Comparison of ENCODE assay signal across 19 cellular contexts in genomic region chr12:1357171-1357570, GRCh38.
DNase-seq lines count a peak whose midpoint lies in the region; ATAC-seq and TF ChIP-seq lines count a peak whose summit lies in the region.
"Had no signal": no experiment of that assay in that cellular context is flagged by ENCODE, and none has a peak within 500 bp of the region (broad histone marks: within the 10 kb centered on the region; RNA-seq: fewer than 3 reads in every experiment).

No MANE protein-coding gene starts in this region.

- ATAC-seq in GM21786 (IDR thresholded peaks at IDR 0.05; ENCODE audit: unreplicated experiment) (no peak), GM18511 (IDR thresholded peaks at IDR 0.05; ENCODE audit: unreplicated experiment) (no peak), HG03439 (IDR thresholded peaks at IDR 0.05; ENCODE audit: unreplicated experiment) (no peak)
- no peak for ATAC-seq in activated CD8-positive, alpha-beta T cell treated with anti-CD3 and anti-CD28 coated beads for 36 hours

- no peak overlapping the region for H3K14ac ChIP-seq in trophoblast cell (ENCODE audit: low read length)

- no peak overlapping the region for H2AK5ac ChIP-seq in trophoblast cell (ENCODE audit: low read length)

- H3K36me3 Mint-ChIP-seq in activated CD8-positive, alpha-beta T cell treated with anti-CD3 and anti-CD28 coated beads for 36 hours (ENCODE audit: low read depth), result no peaks in the 10 kb centered on the region

- H3K4me1 Mint-ChIP-seq in activated CD8-positive, alpha-beta T cell treated with anti-CD3 and anti-CD28 coated beads for 36 hours (ENCODE audit: low read depth), result no peaks in the 10 kb centered on the region

- H3K4ac ChIP-seq in trophoblast cell (ENCODE audit: low read depth, low read length), result no peak overlapping the region

- H3K27me3 ChIP-seq in trophoblast cell (ENCODE audit: insufficient read depth, low read length), result no peaks in the 10 kb centered on the region
- H3K27me3 ChIP-seq: heart right ventricle, uterus had no signal

- intact Hi-C loops in activated CD8-positive, alpha-beta T cell treated with anti-CD3 and anti-CD28 coated beads for 36 hours (cut with micrococcal nuclease), result no loop called here

- no peaks in the 10 kb centered on the region for H3K9me3 ChIP-seq in trophoblast cell (ENCODE audit: insufficient read depth, low read depth, low read length)
- H3K9me3 ChIP-seq: heart right ventricle, uterus had no signal

- peak overlapping the region; percentile 26 for H3K27ac ChIP-seq in trophoblast cell (ENCODE audit: low read depth, low read length)
- H3K27ac ChIP-seq: heart right ventricle, uterus had no signal

- H4K12ac ChIP-seq in trophoblast cell (ENCODE audit: low read depth, low read length), result no peak overlapping the region

- no peak overlapping the region for H4K8ac ChIP-seq in trophoblast cell (ENCODE audit: low read depth, low read length)

- no CpG with 5 or more reads among the region's 6 CpGs for WGBS in trophoblast cell (ENCODE audit: extremely low coverage, insufficient coverage, insufficient read length)

- no peak overlapping the region for H2AFZ ChIP-seq in trophoblast cell (ENCODE audit: insufficient read depth, low read length, poor library complexity)

- CTCF ChIA-PET in activated CD8-positive, alpha-beta T cell treated with anti-CD3 and anti-CD28 coated beads for 36 hours (lab: Charles Lee), result interaction anchor here (1.1 kb wide), 1 partner anchor 13 kb away, joined by 3 read pairs; no protein-coding TSS in a partner anchor

- no peak overlapping the region for H2BK120ac ChIP-seq in trophoblast cell (ENCODE audit: insufficient read depth, low read length, poor library complexity)

- no peaks in the 10 kb centered on the region for H3K79me2 ChIP-seq in trophoblast cell (ENCODE audit: control insufficient read depth, insufficient read depth, low read length, poor library complexity)

- H2BK12ac ChIP-seq in trophoblast cell (ENCODE audit: low read length), result no peak overlapping the region

- H3K4me3 ChIP-seq in trophoblast cell (ENCODE audit: low read depth, low read length), result no peak overlapping the region
- H3K4me3 ChIP-seq: heart right ventricle, uterus had no signal

- POLR2A ChIA-PET in activated CD8-positive, alpha-beta T cell treated with anti-CD3 and anti-CD28 coated beads for 36 hours (lab: Charles Lee), result no interaction called here

- H3K9ac ChIP-seq in trophoblast cell (ENCODE audit: low read length), result no peak overlapping the region

- no peak for TF ChIP-seq CTCF in activated CD8-positive, alpha-beta T cell treated with anti-CD3 and anti-CD28 coated beads for 36 hours (IDR thresholded peaks at IDR 0.05)

- H3K23ac ChIP-seq in trophoblast cell (ENCODE audit: low read length), result no peak overlapping the region

- H3K27ac Mint-ChIP-seq in activated CD8-positive, alpha-beta T cell treated with anti-CD3 and anti-CD28 coated beads for 36 hours, result no peak overlapping the region
- H3K27ac Mint-ChIP-seq: stimulated activated naive CD8-positive, alpha-beta T cell treated with anti-CD3 and anti-CD28 coated beads, Interleukin-15, Interleukin-2, amounts not matched to agents 100 ng/mL and 50 ng/mL, for 24 hours had no signal

- H4K91ac ChIP-seq in trophoblast cell (ENCODE audit: low read depth, low read length), result no peak overlapping the region

- peaks cover 0 to 11% of the 10 kb centered on the region in 2 experiments for H3K4me1 ChIP-seq in trophoblast cell (ENCODE audit: control insufficient read depth in 1 of 2, insufficient read depth in 2 of 2, low read length in 2 of 2)

- H3K4me2 ChIP-seq in trophoblast cell (ENCODE audit: low read length), result no peak overlapping the region

- no peaks in the 10 kb centered on the region for H3K27me3 Mint-ChIP-seq in activated CD8-positive, alpha-beta T cell treated with anti-CD3 and anti-CD28 coated beads for 36 hours
- H3K27me3 Mint-ChIP-seq: stimulated activated naive CD8-positive, alpha-beta T cell treated with anti-CD3 and anti-CD28 coated beads, Interleukin-15, Interleukin-2, amounts not matched to agents 100 ng/mL and 50 ng/mL, for 24 hours had no signal

- no peaks in the 10 kb centered on the region for H3K9me3 Mint-ChIP-seq in activated CD8-positive, alpha-beta T cell treated with anti-CD3 and anti-CD28 coated beads for 36 hours
- H3K9me3 Mint-ChIP-seq: stimulated activated naive CD8-positive, alpha-beta T cell treated with anti-CD3 and anti-CD28 coated beads, Interleukin-15, Interleukin-2, amounts not matched to agents 100 ng/mL and 50 ng/mL, for 24 hours had no signal

- H2BK5ac ChIP-seq in trophoblast cell (ENCODE audit: low read depth, low read length, poor library complexity), result no peak overlapping the region

- DNase-seq in Caki2 (ENCODE audit: low read depth) (peak; percentile 12), RPMI7951 (ENCODE audit: low read depth) (peak; percentile 29), glomerular visceral epithelial cell (ENCODE audit: extremely low spot score) (peak; percentile 32), trophoblast cell (peak in 1 of 2 donors; percentile 40)
- no peak for DNase-seq in activated CD8-positive, alpha-beta T cell treated with anti-CD3 and anti-CD28 coated beads for 36 hours
- DNase-seq: activated CD4-positive, alpha-beta T cell treated with anti-CD3 and anti-CD28 coated beads, Interleukin-2, amount 50 U/mL, for 48 hours; activated T-cell treated with anti-CD3 and anti-CD28 coated beads, Interleukin-2, amount 50 U/mL, for 48 hours; cortex of kidney; DMS153; heart right ventricle; NCI-H1694; NCI-H510A; posterior cingulate gyrus; stimulated activated CD4-positive, alpha-beta T cell treated with anti-CD3 and anti-CD28 coated beads, Interleukin-12 subunit alpha, Interleukin-12 subunit beta, amount 100 ng/mL, for 4 hours; uterus had no signal

- in situ Hi-C loops in Caki2 (cut with HindIII; ENCODE audit: low pct_unique_long_range_greater_than_20kb, low sequenced_read_pairs), result no loop called here

- no peak overlapping the region for H3K4me3 Mint-ChIP-seq in activated CD8-positive, alpha-beta T cell treated with anti-CD3 and anti-CD28 coated beads for 36 hours
- H3K4me3 Mint-ChIP-seq: stimulated activated naive CD8-positive, alpha-beta T cell treated with anti-CD3 and anti-CD28 coated beads, Interleukin-15, Interleukin-2, amounts not matched to agents 100 ng/mL and 50 ng/mL, for 24 hours had no signal

- H3K36me3 ChIP-seq in trophoblast cell (ENCODE audit: control insufficient read depth in 1 of 2, insufficient read depth in 2 of 2, low read length in 2 of 2), result no peaks in the 10 kb centered on the region
- H3K36me3 ChIP-seq: heart right ventricle, uterus had no signal

- H3K18ac ChIP-seq in trophoblast cell (ENCODE audit: low read length), result no peak overlapping the region

- H3K79me1 ChIP-seq in trophoblast cell (ENCODE audit: low read length), result peaks cover 3% of the 10 kb centered on the region
